In the genomic region with DNA sequence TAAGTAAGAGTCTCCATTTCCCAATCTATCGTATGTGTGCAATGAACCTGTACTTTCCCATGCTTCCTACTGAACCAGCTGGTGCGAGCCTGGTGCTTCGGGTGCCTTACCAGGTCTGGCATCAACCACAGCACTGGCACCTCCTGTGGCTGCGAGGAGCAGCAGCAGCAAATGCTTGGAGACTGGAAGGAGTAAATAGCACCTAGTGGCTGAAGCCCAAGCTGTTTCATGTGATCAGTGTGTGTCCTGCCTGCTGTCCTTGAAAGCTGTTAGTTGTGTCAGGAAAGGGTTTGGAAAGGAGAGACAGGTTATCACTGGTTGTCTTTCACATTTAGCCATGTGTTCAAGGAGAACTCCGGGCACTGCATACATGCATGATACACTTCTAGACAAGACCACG, we compare ENCODE assay signal across 10 cellular contexts. TPM values are rescaled to one million over a fixed set of nuclear protein-coding genes. Genes with fewer than 3 reads are reported as not detected.
DNase-seq lines count a peak whose midpoint lies in the region; ATAC-seq and TF ChIP-seq lines count a peak whose summit lies in the region.
"Had no signal": no experiment of that assay in that cellular context is flagged by ENCODE, and none has a peak within 500 bp of the region (broad histone marks: within the 10 kb centered on the region; RNA-seq: fewer than 3 reads in every experiment).

No MANE protein-coding gene starts in this region.

- 70% methylated on average over 6 of the region's 6 CpGs for WGBS in hepatocyte (ENCODE audit: low lambda C conversion rate, missing lambda C conversion rate)

- no peak overlapping the region for H3K4me3 ChIP-seq in RWPE2 (ENCODE audit: severe bottlenecking)
- no peak overlapping the region for H3K4me3 ChIP-seq in hepatocyte
- H3K4me3 ChIP-seq: vagina had no signal

- H3K27ac ChIP-seq in RWPE2 (ENCODE audit: poor library complexity, severe bottlenecking) (no peak overlapping the region), hepatocyte (no peak overlapping the region)
- H3K27ac ChIP-seq: vagina had no signal

- H3K79me2 ChIP-seq in hepatocyte = no peaks in the 10 kb centered on the region

- TF ChIP-seq CTCF in RWPE2 (IDR thresholded peaks at IDR 0.05; ENCODE audit: poor library complexity, severe bottlenecking) (peak; percentile 8), hepatocyte (IDR thresholded peaks at IDR 0.05; ENCODE audit: poor library complexity) (no peak)

- H3K27me3 ChIP-seq in RWPE2 (ENCODE audit: insufficient read depth, poor library complexity, severe bottlenecking) (no peaks in the 10 kb centered on the region), hepatocyte (no peaks in the 10 kb centered on the region)
- H3K27me3 ChIP-seq: vagina had no signal

- H3K4me1 ChIP-seq in RWPE2 (ENCODE audit: insufficient read depth, poor library complexity, severe bottlenecking) = peaks cover 20% of the 10 kb centered on the region
- no peaks in the 10 kb centered on the region for H3K4me1 ChIP-seq in hepatocyte (ENCODE audit: insufficient read depth)

- H3K9me3 ChIP-seq in RWPE2 (ENCODE audit: severe bottlenecking) (no peaks in the 10 kb centered on the region), hepatocyte (ENCODE audit: low read depth) (no peaks in the 10 kb centered on the region)
- H3K9me3 ChIP-seq: vagina had no signal

- H2AFZ ChIP-seq in hepatocyte = no peak overlapping the region

- ATAC-seq in RWPE2 (ENCODE audit: low read depth) = peak; percentile 28; the same call in 1 of the 3 replicates
- no peak for ATAC-seq in GM19455 (IDR thresholded peaks at IDR 0.05; ENCODE audit: unreplicated experiment)
- ATAC-seq in HG02759 (IDR thresholded peaks at IDR 0.05; ENCODE audit: unreplicated experiment) = no peak
- no peak for ATAC-seq in HG03521 (IDR thresholded peaks at IDR 0.05; ENCODE audit: unreplicated experiment)

- DNase-seq in 8988T = peak; percentile 43
- peak; percentile 56 for DNase-seq in HCEC 1CT
- DNase-seq in RWPE2 (ENCODE audit: low spot score) = no peak
- DNase-seq in hepatocyte (ENCODE audit: low spot score) = peak; percentile 24
- DNase-seq in stimulated activated CD4-positive, alpha-beta T cell treated with anti-CD3 and anti-CD28 coated beads, Interleukin-12 subunit alpha, Interleukin-12 subunit beta, amount 100 ng/mL, for 4 hours = no peak
- DNase-seq: DMS79 treated with DMSO at 0.1 percent for 48 hours had no signal

- H3K36me3 ChIP-seq in RWPE2 (ENCODE audit: low read depth) (no peaks in the 10 kb centered on the region), hepatocyte (replicated peaks; ENCODE audit: insufficient read depth, low read depth) (no peaks in the 10 kb centered on the region)
- H3K36me3 ChIP-seq: vagina had no signal

- no peaks in the 10 kb centered on the region for H3K9me2 ChIP-seq in hepatocyte (replicated peaks; ENCODE audit: insufficient read depth)

- H4K20me1 ChIP-seq in hepatocyte (ENCODE audit: insufficient read depth, poor library complexity, severe bottlenecking) = no peaks in the 10 kb centered on the region

- no peak overlapping the region for H3K4me2 ChIP-seq in hepatocyte

RNA-seq across cellular contexts. Expression of a gene that starts 31.8 kb away (rescaled TPM):
- 10.8 and 11.2 TPM in 2 replicates for total RNA-seq in hepatocyte
- 5.5 and 9.2 TPM in 2 replicates for polyA plus RNA-seq in hepatocyte

Comparison
In these comparisons a context has a peak if more than half of its experiments do, and no peak if none do; other contexts are left out.
1. DNase-seq: peak in 8988T (single experiment), HCEC 1CT (single experiment) and hepatocyte (single experiment); none in RWPE2 (single experiment) and stimulated activated CD4-positive, alpha-beta T cell treated with anti-CD3 and anti-CD28 coated beads, Interleukin-12 subunit alpha, Interleukin-12 subunit beta, amount 100 ng/mL, for 4 hours (single experiment).